Comparison of ENCODE assay signal across 10 cellular contexts in the genomic region with DNA sequence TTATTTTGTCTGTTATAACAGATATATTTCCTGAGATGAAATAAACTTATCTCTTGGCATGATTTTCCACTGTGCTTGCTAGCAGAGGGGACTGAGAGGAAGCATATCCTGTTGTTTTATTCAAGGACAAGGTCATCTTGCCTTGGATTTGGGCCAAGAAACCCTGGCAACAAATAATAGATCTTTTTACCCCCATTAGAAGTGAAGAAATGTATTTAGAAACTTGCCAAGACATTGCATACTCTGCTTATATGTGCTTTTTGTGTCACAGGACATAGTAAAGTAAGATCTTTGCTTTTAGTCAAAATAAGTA.
A peak's percentile ranks its signal among the peaks of the same experiment; 100 is the strongest.
DNase-seq lines count a peak whose midpoint lies in the region; ATAC-seq and TF ChIP-seq lines count a peak whose summit lies in the region.
"Had no signal": no experiment of that assay in that cellular context is flagged by ENCODE, and none has a peak within 500 bp of the region (broad histone marks: within the 10 kb centered on the region; RNA-seq: fewer than 3 reads in every experiment).

No MANE protein-coding gene starts in this region.

- H3K36me3 ChIP-seq in mesenchymal stem cell (ENCODE audit: control insufficient read depth in 1 of 2, insufficient read depth in 2 of 2, low read depth in 1 of 2, low read length in 2 of 2), result peaks cover 0 to 2% of the 10 kb centered on the region in 2 experiments

- H2BK15ac ChIP-seq in mesenchymal stem cell (ENCODE audit: low read depth, poor library complexity, severe bottlenecking), result no peak overlapping the region

- no peak overlapping the region for H3K4ac ChIP-seq in mesenchymal stem cell (ENCODE audit: low read depth in 1 of 2, low read length in 2 of 2)

- in situ Hi-C loops in KBM-7 (cut with MboI; ENCODE audit: low pct_unique_long_range_greater_than_20kb, low sequenced_read_pairs), result no loop called here

- intact Hi-C loops in dorsolateral prefrontal cortex (cut with DNase I), result no loop called here

- no peak overlapping the region for H3K18ac ChIP-seq in mesenchymal stem cell (ENCODE audit: low read depth in 1 of 2, low read length in 2 of 2)

- H4K91ac ChIP-seq in mesenchymal stem cell (ENCODE audit: low read length), result no peak overlapping the region

- H3K4me2 ChIP-seq in mesenchymal stem cell (ENCODE audit: low read length, poor library complexity, severe bottlenecking), result no peak overlapping the region

- no peak overlapping the region for H2BK12ac ChIP-seq in mesenchymal stem cell (ENCODE audit: low read length in 2 of 2)

- H3K27ac ChIP-seq in dorsolateral prefrontal cortex (peak overlapping the region in 54 of 59 donors; percentile 16 to 97 (median 90)), mesenchymal stem cell (ENCODE audit: low read length, poor library complexity, severe bottlenecking) (no peak overlapping the region)

- DNase-seq in AG10803 (ENCODE audit: low read depth), result peak; percentile 42
- DNase-seq in NCI-H2029 (lab: John Stamatoyannopoulos, UW), result peak; percentile 34
- no peak for DNase-seq in dorsolateral prefrontal cortex
- DNase-seq in mesenchymal stem cell, result peak; percentile 49
- no peak for DNase-seq in KBM-7
- DNase-seq in NCI-H510A (lab: John Stamatoyannopoulos, UW), result no peak
- DNase-seq: activated B cell treated with CpG ODN at 0.5 μM for 24 hours; activated T-cell treated with anti-CD3 and anti-CD28 coated beads, Interleukin-2, amount 50 U/mL, for 48 hours had no signal

- no peak overlapping the region for H3K23ac ChIP-seq in mesenchymal stem cell (ENCODE audit: low read length in 2 of 2)

- H3K4me1 ChIP-seq in mesenchymal stem cell (ENCODE audit: control insufficient read depth, insufficient read depth, low read depth, low read length), result peaks cover 3% of the 10 kb centered on the region

- no peak overlapping the region for H3K9ac ChIP-seq in mesenchymal stem cell (ENCODE audit: low read length)

- H3K9me3 ChIP-seq in mesenchymal stem cell (ENCODE audit: control insufficient read depth, low read length), result no peaks in the 10 kb centered on the region

- H3K4me3 ChIP-seq in AG10803 (ENCODE audit: low read length), result no peak overlapping the region
- peak overlapping the region in 13 of 59 donors; percentile 1 to 75 (median 66) for H3K4me3 ChIP-seq in dorsolateral prefrontal cortex
- no peak overlapping the region for H3K4me3 ChIP-seq in mesenchymal stem cell (ENCODE audit: insufficient read depth in 1 of 2, low read depth in 1 of 2, low read length in 2 of 2)

- ATAC-seq in GM18502 (IDR thresholded peaks at IDR 0.05; ENCODE audit: poor library complexity, unreplicated experiment) (no peak), GM18498 (IDR thresholded peaks at IDR 0.05; ENCODE audit: unreplicated experiment) (no peak)

- H2BK120ac ChIP-seq in mesenchymal stem cell (ENCODE audit: low read depth, low read length), result no peak overlapping the region

- peaks cover 3% of the 10 kb centered on the region for H3K79me1 ChIP-seq in mesenchymal stem cell (replicated peaks; ENCODE audit: low read length, poor library complexity, severe bottlenecking)

- no peak overlapping the region for H4K8ac ChIP-seq in mesenchymal stem cell (ENCODE audit: low read length)

- TF ChIP-seq CTCF in AG10803 (conservative IDR thresholded peaks at IDR 0.05; ENCODE audit: low read length), result no peak
- TF ChIP-seq CTCF in dorsolateral prefrontal cortex (IDR thresholded peaks at IDR 0.05 in 54 of 56, conservative IDR thresholded peaks at IDR 0.05 in 2 of 56; ENCODE audit: low read depth in 1 of 56, partially characterized antibody in 56 of 56), result no peak

- H2AFZ ChIP-seq in mesenchymal stem cell (ENCODE audit: low read depth, low read length), result no peak overlapping the region

- no peak overlapping the region for H2BK5ac ChIP-seq in mesenchymal stem cell (ENCODE audit: low read depth, low read length, poor library complexity, severe bottlenecking)

- no peak overlapping the region for H2AK5ac ChIP-seq in mesenchymal stem cell (ENCODE audit: low read length, severe bottlenecking)

- no peak overlapping the region for H3K14ac ChIP-seq in mesenchymal stem cell (ENCODE audit: low read length in 2 of 2)

- H3K27me3 ChIP-seq in dorsolateral prefrontal cortex (no peaks in the 10 kb centered on the region), mesenchymal stem cell (ENCODE audit: control insufficient read depth in 1 of 2, insufficient read depth in 1 of 2, low read length in 2 of 2) (no peaks in the 10 kb centered on the region)

Comparison
In these comparisons a context has a peak if more than half of its experiments do, and no peak if none do; other contexts are left out.
1. DNase-seq: peak in AG10803 (single experiment), NCI-H2029 (single experiment) and mesenchymal stem cell (single experiment); none in dorsolateral prefrontal cortex (0 of 10), KBM-7 (single experiment) and NCI-H510A (single experiment).